ENCODE assay signal across 38 cellular contexts in genomic region chr14:105226198-105226597, GRCh38. TPM values are rescaled to one million over a fixed set of nuclear protein-coding genes. Genes with fewer than 3 reads are reported as not detected.
DNase-seq lines count a peak whose midpoint lies in the region; ATAC-seq, FAIRE-seq and TF ChIP-seq lines count a peak whose summit lies in the region.
"Had no signal": no experiment of that assay in that cellular context is flagged by ENCODE, and none has a peak within 500 bp of the region (broad histone marks: within the 10 kb centered on the region; RNA-seq: fewer than 3 reads in every experiment).

No MANE protein-coding gene starts in this region.

- H3K4me1 ChIP-seq in kidney (ENCODE audit: control insufficient read depth in 1 of 2, insufficient read depth in 1 of 2, low read depth in 1 of 2, low read length in 2 of 2) = peaks cover 6 to 8% of the 10 kb centered on the region in 2 donors
- no peaks in the 10 kb centered on the region for H3K4me1 ChIP-seq in neuronal stem cell (ENCODE audit: control insufficient read depth in 2 of 2, insufficient read depth in 1 of 2, low read depth in 1 of 2, low read length in 2 of 2)
- H3K4me1 ChIP-seq in aorta (ENCODE audit: control insufficient read depth in 1 of 2, insufficient read depth in 2 of 2, low read length in 2 of 2) = no peaks in the 10 kb centered on the region
- H3K4me1 ChIP-seq: A549, BE2C, Caco-2 had no signal

- no CpG with 5 or more reads among the region's 10 CpGs for WGBS in neuronal stem cell (ENCODE audit: extremely low coverage in 2 of 2, insufficient read length in 2 of 2, insufficient replicate concordance in 1 of 2), 2 donors
- WGBS in aorta, 2 donors = 98 to 99% methylated on average over 10 of the region's 10 CpGs

- no peak for FAIRE-seq in kidney (lab: Jason Lieb, UNC)
- FAIRE-seq: A204.1, A549, D721Med had no signal

- no peak overlapping the region for H3K4me2 ChIP-seq in neuronal stem cell (ENCODE audit: insufficient read depth, low read length, poor library complexity, severe bottlenecking)
- H3K4me2 ChIP-seq: A549 had no signal

- H3K14ac ChIP-seq in neuronal stem cell (ENCODE audit: low read length) = no peak overlapping the region

- intact Hi-C loops in kidney (cut with DNase I) (no loop called here), aorta (cut with DNase I) (no loop called here)

- H2BK5ac ChIP-seq in neuronal stem cell (ENCODE audit: low read length) = peak overlapping the region; percentile 24

- no peak overlapping the region for H3K23ac ChIP-seq in neuronal stem cell (ENCODE audit: low read depth, low read length, poor library complexity)

- DNase-seq in kidney (peak; percentile 44), neuronal stem cell (ENCODE audit: low spot score) (no peak), aorta (no peak), cerebellar nuclear complex (lab: John Stamatoyannopoulos, UW) (no peak), NCI-H1930 (lab: John Stamatoyannopoulos, UW) (no peak), NCI-H1694 treated with DMSO at 0.1 percent for 48 hours (lab: John Stamatoyannopoulos, UW) (no peak)
- DNase-seq in stimulated activated effector memory CD8-positive, alpha-beta T cell treated with anti-CD3 and anti-CD28 coated beads, Interleukin-12 subunit alpha, Interleukin-12 subunit beta, amount 100 ng/mL, for 72 hours (ENCODE audit: low spot score in 2 of 2) = no peak
- DNase-seq: 8988T; ACHN; AML-193; BE2C; C1 segment of cervical spinal cord; Caco-2; Calu3; CD4-positive, alpha-beta memory T cell; CD4-positive, alpha-beta T cell; CD4-positive, CD25-positive, alpha-beta regulatory T cell; CD8-positive, alpha-beta memory T cell; CD8-positive, alpha-beta T cell; COR-L47; DMS 273 treated with DMSO at 0.1 percent for 48 hours; DMS153; DMS53; DMS79; DMS79 treated with DMSO at 0.1 percent for 48 hours; DND-41; EL had no signal

- no peaks in the 10 kb centered on the region for H3K4me1 Mint-ChIP-seq in stimulated activated effector memory CD8-positive, alpha-beta T cell treated with anti-CD3 and anti-CD28 coated beads, Interleukin-12 subunit alpha, Interleukin-12 subunit beta, amount 100 ng/mL, for 72 hours
- H3K4me1 Mint-ChIP-seq: B cell had no signal

- no peak overlapping the region for H2AFZ ChIP-seq in neuronal stem cell (ENCODE audit: low read length)

- H3K18ac ChIP-seq in neuronal stem cell (ENCODE audit: low read length) = peak overlapping the region; percentile 11

- no peak overlapping the region for H2AK5ac ChIP-seq in neuronal stem cell (ENCODE audit: low read depth, low read length)

- no peak overlapping the region for H2BK120ac ChIP-seq in neuronal stem cell (ENCODE audit: low read depth, low read length)

- H3K27ac ChIP-seq in kidney (ENCODE audit: low read depth in 2 of 2, low read length in 2 of 2) (no peak overlapping the region), neuronal stem cell (replicated peaks; ENCODE audit: low read length) (no peak overlapping the region), aorta (ENCODE audit: low read depth in 1 of 2, low read length in 2 of 2) (no peak overlapping the region)
- H3K27ac ChIP-seq: 22Rv1; A549; BLaER1; BLaER1 treated with 17β-estradiol and CSF1 and Interleukin-3, amounts not matched to agents 10 nM and 100 nM; C4-2B had no signal

- peak overlapping the region; percentile 65 for H3K27ac Mint-ChIP-seq in stimulated activated effector memory CD8-positive, alpha-beta T cell treated with anti-CD3 and anti-CD28 coated beads, Interleukin-12 subunit alpha, Interleukin-12 subunit beta, amount 100 ng/mL, for 72 hours
- H3K27ac Mint-ChIP-seq: B cell; CD4-positive, alpha-beta T cell; CD8-positive, alpha-beta T cell had no signal

- peaks cover 27% of the 10 kb centered on the region for H3K36me3 Mint-ChIP-seq in stimulated activated effector memory CD8-positive, alpha-beta T cell treated with anti-CD3 and anti-CD28 coated beads, Interleukin-12 subunit alpha, Interleukin-12 subunit beta, amount 100 ng/mL, for 72 hours

- no peak overlapping the region for H4K91ac ChIP-seq in neuronal stem cell (ENCODE audit: low read depth, low read length, poor library complexity)

- peak overlapping the region; percentile 22 for H2BK12ac ChIP-seq in neuronal stem cell (ENCODE audit: low read length)

- TF ChIP-seq CTCF in kidney (IDR thresholded peaks at IDR 0.05; ENCODE audit: borderline replicate concordance, extremely low read depth, insufficient read depth) = no peak

- no peaks in the 10 kb centered on the region for H3K9me3 ChIP-seq in kidney (ENCODE audit: control insufficient read depth in 1 of 2, low read length in 2 of 2)
- H3K9me3 ChIP-seq in neuronal stem cell (replicated peaks in 1 of 2; ENCODE audit: control insufficient read depth in 2 of 2, insufficient read depth in 1 of 2, low read depth in 1 of 2, low read length in 2 of 2) = no peaks in the 10 kb centered on the region
- no peaks in the 10 kb centered on the region for H3K9me3 ChIP-seq in aorta (ENCODE audit: control insufficient read depth, low read length)
- H3K9me3 ChIP-seq: A549; BE2C; BLaER1; BLaER1 treated with 17β-estradiol and CSF1 and Interleukin-3, amounts not matched to agents 10 nM and 100 nM; Caco-2 had no signal

- no peak overlapping the region for H3K9ac ChIP-seq in kidney (ENCODE audit: low read length in 2 of 2)
- H3K9ac ChIP-seq in neuronal stem cell (ENCODE audit: low read depth, low read length, poor library complexity) = no peak overlapping the region
- H3K9ac ChIP-seq: BLaER1; BLaER1 treated with 17β-estradiol and CSF1 and Interleukin-3, amounts not matched to agents 10 nM and 100 nM had no signal

- H4K8ac ChIP-seq in neuronal stem cell (ENCODE audit: low read depth, low read length) = peak overlapping the region; percentile 17

- no peak overlapping the region for H3K4ac ChIP-seq in neuronal stem cell (ENCODE audit: low read length)

- H3K4me3 ChIP-seq in kidney (ENCODE audit: low read length in 2 of 2) (no peak overlapping the region), neuronal stem cell (ENCODE audit: low read length in 2 of 2) (no peak overlapping the region), aorta (ENCODE audit: low read length in 2 of 2) (no peak overlapping the region)
- H3K4me3 ChIP-seq: A549; BLaER1; BLaER1 treated with 17β-estradiol and CSF1 and Interleukin-3, amounts not matched to agents 10 nM and 100 nM had no signal

- H3K27me3 ChIP-seq in neuronal stem cell (ENCODE audit: control insufficient read depth in 3 of 3, insufficient read depth in 3 of 3, low read depth in 1 of 3, low read length in 3 of 3) (no peaks in the 10 kb centered on the region), aorta (ENCODE audit: control insufficient read depth in 1 of 2, insufficient read depth in 2 of 2, low read length in 1 of 2) (no peaks in the 10 kb centered on the region)
- H3K27me3 ChIP-seq: BE2C; BLaER1; BLaER1 treated with 17β-estradiol and CSF1 and Interleukin-3, amounts not matched to agents 10 nM and 100 nM had no signal

- H3K9me3 Mint-ChIP-seq in stimulated activated effector memory CD8-positive, alpha-beta T cell treated with anti-CD3 and anti-CD28 coated beads, Interleukin-12 subunit alpha, Interleukin-12 subunit beta, amount 100 ng/mL, for 72 hours = no peaks in the 10 kb centered on the region
- H3K9me3 Mint-ChIP-seq: CD14-positive monocyte; CD4-positive, alpha-beta memory T cell; CD4-positive, alpha-beta T cell; CD4-positive, CD25-positive, alpha-beta regulatory T cell; CD8-positive, alpha-beta memory T cell; CD8-positive, alpha-beta T cell had no signal

- peaks cover 13% of the 10 kb centered on the region for H3K79me1 ChIP-seq in neuronal stem cell (ENCODE audit: low read depth, low read length)

- no peak for ATAC-seq in stimulated activated effector memory CD8-positive, alpha-beta T cell treated with anti-CD3 and anti-CD28 coated beads, Interleukin-12 subunit alpha, Interleukin-12 subunit beta, amount 100 ng/mL, for 72 hours
- peak; percentile 33 for ATAC-seq in aorta (ENCODE audit: low FRiP score)
- no peak for ATAC-seq in GM18909 (IDR thresholded peaks at IDR 0.05; ENCODE audit: poor library complexity, unreplicated experiment)
- ATAC-seq: A549; CD8-positive, alpha-beta T cell had no signal

- H3K4me3 Mint-ChIP-seq in stimulated activated effector memory CD8-positive, alpha-beta T cell treated with anti-CD3 and anti-CD28 coated beads, Interleukin-12 subunit alpha, Interleukin-12 subunit beta, amount 100 ng/mL, for 72 hours = no peak overlapping the region
- H3K4me3 Mint-ChIP-seq: B cell; CD14-positive monocyte; CD4-positive, alpha-beta memory T cell; CD4-positive, alpha-beta T cell; CD4-positive, CD25-positive, alpha-beta regulatory T cell; CD8-positive, alpha-beta memory T cell; CD8-positive, alpha-beta T cell had no signal

- H2BK15ac ChIP-seq in neuronal stem cell (ENCODE audit: low read length) = no peak overlapping the region

- H3K36me3 ChIP-seq in kidney (ENCODE audit: control insufficient read depth in 1 of 2, insufficient read depth in 2 of 2, low read length in 2 of 2) (peaks cover 0 to 6% of the 10 kb centered on the region in 2 donors), neuronal stem cell (replicated peaks in 1 of 2; ENCODE audit: control insufficient read depth in 2 of 2, insufficient read depth in 2 of 2, low read length in 2 of 2) (peaks cover 16 to 33% of the 10 kb centered on the region in 2 donors), aorta (ENCODE audit: control insufficient read depth in 1 of 2, insufficient read depth in 2 of 2, low read length in 1 of 2) (peaks cover 0 to 3% of the 10 kb centered on the region in 2 donors)

RNA-seq across cellular contexts. Expression of gene BTBD6, which starts 22.1 kb away (rescaled TPM):
- 38.9 TPM for total RNA-seq in kidney
- 33.3 TPM for polyA plus RNA-seq in kidney (ENCODE audit: insufficient read depth, low read depth, low replicate concordance)
- polyA plus RNA-seq in neuronal stem cell (2013, experiment 1 of 2) = 10.8 TPM
- 10.4 TPM for polyA plus RNA-seq in neuronal stem cell (2013, experiment 2 of 2)
- total RNA-seq in aorta = 10 to 100 TPM; 39.1 to 40.4 TPM
- 10 to 100 TPM; 45.2 to 99.4 TPM for polyA plus RNA-seq in aorta
- total RNA-seq: A172 had no signal

RNA-seq across cellular contexts. Expression of gene NUDT14, which starts 45.1 kb away (rescaled TPM):
- 48.6 TPM for total RNA-seq in kidney
- polyA plus RNA-seq in kidney (ENCODE audit: insufficient read depth, low read depth, low replicate concordance) = 59.1 TPM
- polyA plus RNA-seq in neuronal stem cell (2013, experiment 1 of 2) = 21.6 TPM
- polyA plus RNA-seq in neuronal stem cell (2013, experiment 2 of 2) = 21.9 TPM
- 10 to 100 TPM; 13.3 to 29.9 TPM for total RNA-seq in aorta
- 10 to 100 TPM in 1 of 2 donors, 1 to 10 TPM in 1; 6.1 to 10.0 TPM for polyA plus RNA-seq in aorta

RNA-seq across cellular contexts. Expression of gene JAG2, which starts 57.6 kb away (rescaled TPM):
- total RNA-seq in kidney (26.1 TPM), aorta (10 to 100 TPM; 15.0 to 32.1 TPM)
- polyA plus RNA-seq in kidney (ENCODE audit: insufficient read depth, low read depth, low replicate concordance) (6.3 TPM), aorta (1 to 10 TPM in 1 of 2 donors, under 1 TPM in 1; 0.13 to 1.1 TPM)
- polyA plus RNA-seq in neuronal stem cell (2013, experiment 1 of 2) = 5.2 TPM
- polyA plus RNA-seq in neuronal stem cell (2013, experiment 2 of 2) = 4.9 TPM
- polyA plus RNA-seq: CD14-positive monocyte; CD4-positive, alpha-beta memory T cell had no signal
